In the genomic region with DNA sequence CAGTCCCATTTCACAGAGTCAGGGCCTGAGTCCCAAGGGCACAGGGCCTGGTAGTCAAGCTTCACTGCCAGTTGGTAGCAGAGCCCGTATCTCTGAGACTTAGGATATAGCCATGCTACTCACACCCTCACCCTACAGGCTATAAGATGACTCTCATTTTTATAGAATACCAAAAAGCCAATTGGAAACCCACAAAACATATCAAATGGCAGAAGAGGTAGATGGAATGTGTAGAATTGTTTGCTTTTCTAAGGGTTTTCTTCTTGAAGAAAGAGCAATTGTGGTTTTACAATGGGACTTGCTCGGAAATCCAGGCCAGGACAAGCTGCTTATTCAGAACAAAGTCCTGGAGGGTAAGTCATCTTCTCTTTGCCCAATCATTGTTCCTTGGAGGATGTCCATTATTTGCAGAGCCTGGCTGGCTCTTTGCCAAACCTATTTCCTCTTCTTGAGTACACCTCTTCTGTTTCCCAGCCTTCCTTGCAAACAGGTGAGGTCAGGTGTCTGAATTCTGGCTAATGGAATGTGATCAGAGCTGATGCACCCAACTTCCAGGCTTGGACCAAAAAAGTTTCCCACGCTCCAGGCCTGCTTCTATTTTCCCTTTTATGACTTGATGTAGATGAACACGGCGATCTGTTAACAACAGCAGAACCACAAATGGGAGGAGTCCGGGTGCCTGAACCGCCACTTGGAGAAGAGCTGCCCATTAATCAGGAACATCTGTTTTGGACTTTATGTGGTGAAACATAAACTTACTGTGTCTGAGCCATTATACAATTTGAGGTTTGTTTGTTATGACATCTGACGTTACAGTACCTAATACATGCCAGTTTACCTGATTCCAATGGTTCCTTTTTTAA, we compare ENCODE assay signal across 10 cellular contexts. TPM values are rescaled to one million over a fixed set of nuclear protein-coding genes. Genes with fewer than 3 reads are reported as not detected.
A peak's percentile ranks its signal among the peaks of the same experiment; 100 is the strongest.
DNase-seq lines count a peak whose midpoint lies in the region; TF ChIP-seq lines count a peak whose summit lies in the region.
"Had no signal": no experiment of that assay in that cellular context is flagged by ENCODE, and none has a peak within 500 bp of the region (broad histone marks: within the 10 kb centered on the region; RNA-seq: fewer than 3 reads in every experiment).

No MANE protein-coding gene starts in this region.

- H3K4me3 Mint-ChIP-seq in dendritic cell treated with granulocyte-macrophage colony-stimulating factor and Interleukin-4, amounts not matched to agents 40 ng/mL and 50 ng/mL, for 4 days, result no peak overlapping the region

- no peaks in the 10 kb centered on the region for H3K9me3 Mint-ChIP-seq in dendritic cell treated with granulocyte-macrophage colony-stimulating factor and Interleukin-4, amounts not matched to agents 40 ng/mL and 50 ng/mL, for 4 days

- peaks cover 4% of the 10 kb centered on the region for H3K27me3 Mint-ChIP-seq in dendritic cell treated with granulocyte-macrophage colony-stimulating factor and Interleukin-4, amounts not matched to agents 40 ng/mL and 50 ng/mL, for 4 days

- intact Hi-C loops in dendritic cell treated with granulocyte-macrophage colony-stimulating factor and Interleukin-4, amounts not matched to agents 40 ng/mL and 50 ng/mL, for 4 days (cut with micrococcal nuclease), result no loop called here

- peaks cover 58% of the 10 kb centered on the region for H3K4me1 Mint-ChIP-seq in dendritic cell treated with granulocyte-macrophage colony-stimulating factor and Interleukin-4, amounts not matched to agents 40 ng/mL and 50 ng/mL, for 4 days (ENCODE audit: low read depth)

- DNase-seq in DMS79 treated with DMSO at 0.1 percent for 48 hours (lab: John Stamatoyannopoulos, UW), result peak; percentile 65
- peak; percentile 13 for DNase-seq in NCI-H226
- DNase-seq in renal cortical epithelial cell (ENCODE audit: low read depth), result peak; percentile 95
- no peak for DNase-seq in NCI-H1930 (lab: John Stamatoyannopoulos, UW)
- DNase-seq in nucleus accumbens (lab: John Stamatoyannopoulos, UW), result no peak
- no peak for DNase-seq in activated effector memory CD4-positive, alpha-beta T cell treated with anti-CD3 and anti-CD28 coated beads, Interleukin-2, amount 50 U/mL, for 16 hours
- DNase-seq in GM20000 (ENCODE audit: low spot score), result no peak
- DNase-seq: tibial artery had no signal

- peaks cover 6% of the 10 kb centered on the region for H3K36me3 Mint-ChIP-seq in dendritic cell treated with granulocyte-macrophage colony-stimulating factor and Interleukin-4, amounts not matched to agents 40 ng/mL and 50 ng/mL, for 4 days (ENCODE audit: low read depth)

- no peak for TF ChIP-seq CTCF in GM20000 (IDR thresholded peaks at IDR 0.05; ENCODE audit: extremely low read depth, missing control alignments)

- H3K27ac Mint-ChIP-seq in dendritic cell treated with granulocyte-macrophage colony-stimulating factor and Interleukin-4, amounts not matched to agents 40 ng/mL and 50 ng/mL, for 4 days, result peak overlapping the region; percentile 75

RNA-seq across cellular contexts. Expression of gene CCL22, which starts 16.9 kb away (rescaled TPM):
- not detected in 2 replicates for total RNA-seq in renal cortical epithelial cell
- total RNA-seq: pulmonary artery endothelial cell had no signal

RNA-seq across cellular contexts. Expression of gene CX3CL1, which starts 30.6 kb away (rescaled TPM):
- total RNA-seq in renal cortical epithelial cell, result 10.1 and 12.5 TPM in 2 replicates

RNA-seq across cellular contexts. Expression of gene PLLP, which starts 57.2 kb away (rescaled TPM):
- total RNA-seq in renal cortical epithelial cell, result 20.6 and 66.5 TPM in 2 replicates

Comparison
In these comparisons a context has a peak if more than half of its experiments do, and no peak if none do; other contexts are left out.
1. DNase-seq: peak in DMS79 treated with DMSO at 0.1 percent for 48 hours (single experiment), NCI-H226 (single experiment) and renal cortical epithelial cell (single experiment); none in NCI-H1930 (0 of 2), nucleus accumbens (0 of 56), activated effector memory CD4-positive, alpha-beta T cell treated with anti-CD3 and anti-CD28 coated beads, Interleukin-2, amount 50 U/mL, for 16 hours (single experiment) and GM20000 (single experiment).